Comparison of ENCODE assay signal across 31 cellular contexts in the genomic region with DNA sequence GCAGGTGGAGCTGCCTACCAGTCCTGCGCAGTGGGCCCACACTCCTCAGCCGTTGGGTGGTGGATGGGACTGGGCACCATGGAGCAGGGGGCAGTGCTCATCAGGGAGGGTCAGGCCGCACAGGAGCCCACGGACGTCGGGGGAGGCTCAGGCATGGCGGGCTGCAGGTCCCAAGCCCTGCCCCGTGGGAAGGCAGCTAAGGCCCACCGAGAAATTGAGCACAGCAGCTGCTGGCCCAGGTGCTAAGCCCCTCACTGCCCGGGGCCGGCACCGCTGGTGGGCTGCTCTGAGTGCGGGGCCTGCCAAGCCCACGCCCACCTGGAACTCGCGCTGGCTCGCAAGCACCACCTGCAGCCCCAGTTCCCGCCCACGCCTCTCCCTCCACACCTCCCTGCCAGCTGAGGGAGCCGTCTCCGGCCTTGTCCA. TPM values are rescaled to one million over a fixed set of nuclear protein-coding genes. Genes with fewer than 3 reads are reported as not detected.
"Had no signal": no experiment of that assay in that cellular context is flagged by ENCODE, and none has a peak within 500 bp of the region (broad histone marks: within the 10 kb centered on the region; RNA-seq: fewer than 3 reads in every experiment).

No MANE protein-coding gene starts in this region.

- DNase-seq: activated CD4-positive, alpha-beta T cell treated with anti-CD3 and anti-CD28 coated beads for 36 hours; activated CD4-positive, alpha-beta T cell treated with anti-CD3 and anti-CD28 coated beads, Interleukin-2, amount 10 ng/mL, durations not matched to agents 7 days and 5 days; activated CD4-positive, alpha-beta T cell treated with anti-CD3 and anti-CD28 coated beads, Interleukin-2, amount 50 U/mL, for 48 hours; activated CD8-positive, alpha-beta T cell treated with anti-CD3 and anti-CD28 coated beads, Interleukin-2, amount 10 ng/mL, durations not matched to agents 7 days and 5 days; activated gamma-delta T cell; activated naive CD4-positive, alpha-beta T cell treated with Interleukin-2 at 50 U/mL for 16 hours; activated naive CD8-positive, alpha-beta T cell treated with anti-CD3 and anti-CD28 coated beads, Interleukin-2, amount 10 ng/mL, durations not matched to agents 7 days and 5 days; activated T-cell treated with anti-CD3 and anti-CD28 coated beads, Interleukin-2, amount 50 U/mL, for 24 hours; amygdala; Karpas-422; NCI-H1105; NCI-H1417 treated with DMSO at 0.1 percent for 48 hours; NCI-H1694; NCI-H2029; NCI-H345; NCI-H524 treated with DMSO at 0.1 percent for 48 hours; NK-92 treated with Interleukin-12 subunit alpha and Interleukin-12 subunit beta, amount 100 ng/mL, for 24 hours; PC-9; SHP77; SJCRH30; T1000 had no signal

- H3K27ac ChIP-seq: cardiac muscle cell, PC-9, SJCRH30, SK-N-MC had no signal

- H3K9me3 ChIP-seq: ascending aorta, SJCRH30 had no signal

- H3K27me3 ChIP-seq: ascending aorta, cardiac muscle cell, SJCRH30 had no signal

- ATAC-seq: activated CD4-positive, alpha-beta T cell treated with anti-CD3 and anti-CD28 coated beads for 36 hours; activated CD4-positive, CD25-positive, alpha-beta regulatory T cell treated with anti-CD3 and anti-CD28 coated beads, Interleukin-2, amount 50 U/mL, for 24 hours; activated CD8-positive, alpha-beta T cell treated with anti-CD3 and anti-CD28 coated beads, Interleukin-2, amount 10 ng/mL, durations not matched to agents 7 days and 5 days had no signal

- H3K4me3 ChIP-seq: ascending aorta, cardiac muscle cell, PC-9, SJCRH30, SK-N-MC had no signal

- FAIRE-seq: RCC 7860, TTC549 had no signal

- H2AFZ ChIP-seq: PC-9 had no signal

- H3K36me3 ChIP-seq: ascending aorta, cardiac muscle cell, SJCRH30 had no signal

- H3K4me2 ChIP-seq: PC-9 had no signal

RNA-seq across cellular contexts. Expression of a gene that starts 30.2 kb away (rescaled TPM):
- total RNA-seq: activated CD4-positive, alpha-beta T cell treated with anti-CD3 and anti-CD28 coated beads for 36 hours; activated CD4-positive, alpha-beta T cell treated with anti-CD3 and anti-CD28 coated beads, Interleukin-2, amount 10 ng/mL, durations not matched to agents 7 days and 5 days; activated CD8-positive, alpha-beta T cell treated with anti-CD3 and anti-CD28 coated beads, Interleukin-2, amount 10 ng/mL, durations not matched to agents 7 days and 5 days; activated naive CD8-positive, alpha-beta T cell treated with anti-CD3 and anti-CD28 coated beads, Interleukin-2, amount 10 ng/mL, durations not matched to agents 7 days and 5 days; activated T-helper 2 cell treated with anti-CD3 and anti-CD28 coated beads, Interferon-gamma antibody, Interleukin-2, Interleukin-4, amounts not matched to agents 10 μg/mL and 5 μg/mL and 100 μg/mL, durations not matched to agents 14 hours and 24 hours and 36 hours; MCF 10A; T-helper 1 cell treated with Interleukin-12 subunit alpha and Interleukin-12 subunit beta and Interleukin-4 antibody, amounts not matched to agents 30 ng/mL and 1 ng/mL, for 36 hours; T-helper 2 cell treated with Interferon-gamma antibody and Interleukin-4, amounts not matched to agents 100 ng/mL and 5 ng/mL, for 36 hours had no signal
